In the genomic region with DNA sequence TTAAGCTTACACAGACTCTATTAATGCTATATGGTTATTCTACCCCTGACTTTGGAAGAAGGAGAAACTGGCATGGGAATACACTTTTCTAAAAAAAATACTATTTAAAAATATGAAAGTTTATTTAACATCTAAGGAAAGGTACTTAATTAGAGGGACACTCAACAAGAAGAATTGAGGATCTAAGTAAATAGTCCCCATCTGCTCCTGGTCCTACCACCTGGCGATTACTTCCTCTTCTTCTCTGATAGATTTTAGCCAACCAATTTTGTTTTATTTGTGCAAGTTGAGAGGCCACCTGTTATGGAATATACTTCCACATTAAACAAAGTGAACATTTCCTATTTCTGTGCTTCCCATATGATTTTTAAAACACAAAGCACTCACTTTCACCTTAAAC, we compare ENCODE assay signal across 11 cellular contexts.
DNase-seq lines count a peak whose midpoint lies in the region; TF ChIP-seq lines count a peak whose summit lies in the region.
"Had no signal": no experiment of that assay in that cellular context is flagged by ENCODE, and none has a peak within 500 bp of the region (broad histone marks: within the 10 kb centered on the region; RNA-seq: fewer than 3 reads in every experiment).

No MANE protein-coding gene starts in this region.

- peak overlapping the region; percentile 51 for H3K4me3 ChIP-seq in GM12865 (ENCODE audit: low read depth, low read length)
- H3K4me3 ChIP-seq in colonic mucosa, result no peak overlapping the region

- no peaks in the 10 kb centered on the region for H3K9me3 ChIP-seq in colonic mucosa
- H3K9me3 ChIP-seq: SK-N-SH had no signal

- H3K27me3 ChIP-seq in colonic mucosa, result no peaks in the 10 kb centered on the region

- no peak for TF ChIP-seq CTCF in GM12865 (IDR thresholded peaks at IDR 0.05; ENCODE audit: insufficient read depth, low read depth, low read length, missing control alignments)
- no peak for TF ChIP-seq CTCF in colonic mucosa (IDR thresholded peaks at IDR 0.05)

- H3K4me1 ChIP-seq in colonic mucosa, result peaks cover 9% of the 10 kb centered on the region

- H3K9ac ChIP-seq in colonic mucosa (ENCODE audit: low read depth in 2 of 2, low read length in 2 of 2), result peak overlapping the region in 1 of 2 donors; percentile 46
- H3K9ac ChIP-seq: SK-N-SH had no signal

- DNase-seq in DMS 273 (lab: John Stamatoyannopoulos, UW; ENCODE audit: unreplicated experiment) (peak; percentile 23), DMS 273 treated with DMSO at 0.1 percent for 48 hours (lab: John Stamatoyannopoulos, UW) (no peak), GM12865 (ENCODE audit: low read depth) (no peak), NCI-H526 treated with DMSO at 0.1 percent for 48 hours (lab: John Stamatoyannopoulos, UW) (peak; percentile 69), colonic mucosa (no peak), SKM-1 (lab: John Stamatoyannopoulos, UW; ENCODE audit: unreplicated experiment) (no peak), kidney glomerular epithelial cell (lab: John Stamatoyannopoulos, UW) (no peak)
- DNase-seq in activated CD8-positive, alpha-beta memory T cell treated with anti-CD3 and anti-CD28 coated beads for 24 hours, result no peak
- DNase-seq: NCI-H1048, SK-N-SH had no signal

- intact Hi-C loops in colonic mucosa (cut with DNase I), result no loop called here

- H3K27ac ChIP-seq in colonic mucosa, result peak overlapping the region; percentile 61
- H3K27ac ChIP-seq: 22Rv1 had no signal

- no peaks in the 10 kb centered on the region for H3K36me3 ChIP-seq in colonic mucosa

Comparison
In these comparisons a context has a peak if more than half of its experiments do, and no peak if none do; other contexts are left out.
1. DNase-seq: peak in DMS 273 (single experiment) and NCI-H526 treated with DMSO at 0.1 percent for 48 hours (single experiment); none in DMS 273 treated with DMSO at 0.1 percent for 48 hours (single experiment), GM12865 (single experiment), colonic mucosa (single experiment), SKM-1 (single experiment), kidney glomerular epithelial cell (single experiment) and activated CD8-positive, alpha-beta memory T cell treated with anti-CD3 and anti-CD28 coated beads for 24 hours (single experiment).